In genomic region chr16:90022209-90023077, GRCh38 we compare ENCODE assay signal across 8 cellular contexts. TPM values are rescaled to one million over a fixed set of nuclear protein-coding genes. Genes with fewer than 3 reads are reported as not detected.
DNase-seq lines count a peak whose midpoint lies in the region; ATAC-seq and TF ChIP-seq lines count a peak whose summit lies in the region.

No MANE protein-coding gene starts in this region.

- H3K4me1 ChIP-seq in lower lobe of right lung: peaks cover 36% of the 10 kb centered on the region

- peak overlapping the region; percentile 72 for H3K27ac ChIP-seq in lower lobe of right lung

- intact Hi-C loops in lower lobe of right lung (cut with DNase I): no loop called here

- in situ Hi-C loops in GM13977 (cut with MboI; ENCODE audit: low pct_unique_long_range_greater_than_20kb, low sequenced_read_pairs, unreplicated experiment): no loop called here

- no peaks in the 10 kb centered on the region for H3K9me3 ChIP-seq in lower lobe of right lung

- H3K36me3 ChIP-seq in lower lobe of right lung: no peaks in the 10 kb centered on the region

- H3K4me3 ChIP-seq in lower lobe of right lung: peak overlapping the region; percentile 74

- peaks cover 10% of the 10 kb centered on the region for H3K27me3 ChIP-seq in lower lobe of right lung (ENCODE audit: low read depth)

- ATAC-seq in HG03159 (IDR thresholded peaks at IDR 0.05; ENCODE audit: unreplicated experiment) (peak; percentile 60), lower lobe of right lung (peak; percentile 92 to 95), HG03571 (IDR thresholded peaks at IDR 0.05; ENCODE audit: unreplicated experiment) (no peak)

- no peak for TF ChIP-seq CTCF in GM13977 (IDR thresholded peaks at IDR 0.05; ENCODE audit: extremely low read depth, insufficient read depth, missing control alignments)
- TF ChIP-seq CTCF in lower lobe of right lung (IDR thresholded peaks at IDR 0.05): no peak

- peak; percentile 97 for DNase-seq in GM13977 (ENCODE audit: low spot score)
- DNase-seq in NCI-H510A treated with DMSO at 0.1 percent for 48 hours (lab: John Stamatoyannopoulos, UW): peak; percentile 24
- peak; percentile 65 to 68 for DNase-seq in activated CD4-positive, alpha-beta T cell treated with anti-CD3 and anti-CD28 coated beads, Interleukin-2, amount 50 U/mL, for 24 hours (ENCODE audit: low read depth in 1 of 2, low spot score in 1 of 2)
- DNase-seq in dermis microvascular lymphatic vessel endothelial cell (ENCODE audit: low read depth in 2 of 2): peak; percentile 79 to 89
- peak; percentile 96 for DNase-seq in lower lobe of right lung
- DNase-seq in stimulated activated CD4-positive, alpha-beta T cell treated with anti-CD3 and anti-CD28 coated beads, TNF-alpha, amount 100 ng/mL, for 1 hour (ENCODE audit: low read depth in 3 of 3, low spot score in 1 of 3): peak; percentile 37 to 66 (median 43)

RNA-seq across cellular contexts. Expression of gene DBNDD1, which starts 3.2 kb away (rescaled TPM):
- total RNA-seq in dermis microvascular lymphatic vessel endothelial cell: 12.3 and 15.6 TPM in 2 replicates
- 4.2 TPM for total RNA-seq in lower lobe of right lung

RNA-seq across cellular contexts. Expression of gene PRDM7, which starts 54.7 kb away (rescaled TPM):
- total RNA-seq in dermis microvascular lymphatic vessel endothelial cell (not detected in 2 replicates), lower lobe of right lung (not detected)

Comparison
In these comparisons a context has a peak if more than half of its experiments do, and no peak if none do; other contexts are left out.
1. DNase-seq: peak in every context shown above with its lines; median percentile 97 in GM13977; 96 in lower lobe of right lung; 84 in dermis microvascular lymphatic vessel endothelial cell; 66 in activated CD4-positive, alpha-beta T cell treated with anti-CD3 and anti-CD28 coated beads, Interleukin-2, amount 50 U/mL, for 24 hours; 43 in stimulated activated CD4-positive, alpha-beta T cell treated with anti-CD3 and anti-CD28 coated beads, TNF-alpha, amount 100 ng/mL, for 1 hour; 24 in NCI-H510A treated with DMSO at 0.1 percent for 48 hours.